In genomic region chr10:104067525-104067924, GRCh38 we compare ENCODE assay signal across 22 cellular contexts. TPM values are rescaled to one million over a fixed set of nuclear protein-coding genes. Genes with fewer than 3 reads are reported as not detected.
A peak's percentile ranks its signal among the peaks of the same experiment; 100 is the strongest.
DNase-seq lines count a peak whose midpoint lies in the region; ATAC-seq, FAIRE-seq and TF ChIP-seq lines count a peak whose summit lies in the region.
"Had no signal": no experiment of that assay in that cellular context is flagged by ENCODE, and none has a peak within 500 bp of the region (broad histone marks: within the 10 kb centered on the region; RNA-seq: fewer than 3 reads in every experiment).

No MANE protein-coding gene starts in this region.

- no peak overlapping the region for H2AK5ac ChIP-seq in H1 (ENCODE audit: low read depth, low read length)

- peak overlapping the region; percentile 48 for H4K91ac ChIP-seq in H1 (replicated peaks; ENCODE audit: insufficient read length, low read length)

- peak overlapping the region; percentile 65 for H3K27ac Mint-ChIP-seq in Caco-2 (ENCODE audit: unreplicated experiment)
- no peak overlapping the region for H3K27ac Mint-ChIP-seq in mesothelial cell of epicardium
- H3K27ac Mint-ChIP-seq: activated CD4-positive, alpha-beta memory T cell treated with anti-CD3 and anti-CD28 coated beads, Interleukin-2, amount 10 ng/mL, durations not matched to agents 7 days and 5 days; dendritic cell treated with granulocyte-macrophage colony-stimulating factor and Interleukin-4, amounts not matched to agents 40 ng/mL and 50 ng/mL, for 4 days had no signal

- CTCF ChIA-PET in Caco-2 (lab: Charles Lee) = interaction anchor here (0.6 kb wide), 1 partner anchor 27 kb away, joined by 3 read pairs; no protein-coding TSS in a partner anchor
- CTCF ChIA-PET in H1 (lab: Charles Lee; ENCODE audit: partially characterized antibody) = interaction anchor here (0.6 to 5.5 kb wide), 6 partner anchors 8 to 85 kb away, joined by 3 to 35 read pairs (median 4); no protein-coding TSS in a partner anchor

- H3K14ac ChIP-seq in H1 (ENCODE audit: insufficient read length) = no peak overlapping the region

- H3K4me1 Mint-ChIP-seq in Caco-2 (ENCODE audit: low read depth, unreplicated experiment) (peaks cover 44% of the 10 kb centered on the region), mesothelial cell of epicardium (peaks cover 26% of the 10 kb centered on the region)

- H3K4me2 ChIP-seq in H1 (ENCODE audit: insufficient read depth in 1 of 2, low read depth in 2 of 2, low read length in 2 of 2) = peak overlapping the region; percentile 48 to 61
- H3K4me2 ChIP-seq: A549 had no signal

- intact Hi-C loops in Caco-2 (cut with micrococcal nuclease; ENCODE audit: unreplicated experiment) = loop anchor here (5.0 kb wide), 1 partner anchor 55 kb away; the partner anchor contains the start of gene SFR1
- intact Hi-C loops in lower leg skin (cut with DNase I; ENCODE audit: low total_unique reads) = no loop called here

- no peaks in the 10 kb centered on the region for H3K79me2 ChIP-seq in H1 (ENCODE audit: control insufficient read depth in 1 of 2, insufficient read depth in 2 of 2, low read length in 2 of 2)
- H3K79me2 ChIP-seq: parathyroid adenoma had no signal

- H3K4me3 ChIP-seq in Caco-2 (ENCODE audit: low read depth, low read length) (no peak overlapping the region), H1 (ENCODE audit: extremely low read depth in 1 of 4, insufficient read depth in 2 of 4, low read depth in 3 of 4, low read length in 4 of 4) (peak overlapping the region in 2 of 4 experiments; percentile 3 to 32; a peak in 3 of 8 replicates), right atrium auricular region (no peak overlapping the region), lower leg skin (ENCODE audit: low read depth, poor library complexity, severe bottlenecking) (no peak overlapping the region), gastroesophageal sphincter (no peak overlapping the region)
- H3K4me3 ChIP-seq: A549, MG63 had no signal

- H3K4me3 Mint-ChIP-seq in Caco-2 (ENCODE audit: unreplicated experiment) (peak overlapping the region; percentile 54), mesothelial cell of epicardium (peak overlapping the region; percentile 56)
- H3K4me3 Mint-ChIP-seq: activated CD4-positive, alpha-beta memory T cell treated with anti-CD3 and anti-CD28 coated beads, Interleukin-2, amount 10 ng/mL, durations not matched to agents 7 days and 5 days; dendritic cell treated with granulocyte-macrophage colony-stimulating factor and Interleukin-4, amounts not matched to agents 40 ng/mL and 50 ng/mL, for 4 days had no signal

- TF ChIP-seq RAD21 in Ishikawa (IDR thresholded peaks at IDR 0.05; ENCODE audit: low read depth) (no peak), H1 (IDR thresholded peaks at IDR 0.05 in 1 of 2, conservative IDR thresholded peaks at IDR 0.05 in 1 of 2; ENCODE audit: low read depth in 2 of 2, low read length in 2 of 2) (no peak)

- H3K27ac ChIP-seq in H1 (ENCODE audit: low read depth, low read length) (0 out of 2 replicates have a peak overlapping the region, but pooled peaks have one; percentile 30), right atrium auricular region (no peak overlapping the region), gastroesophageal sphincter (no peak overlapping the region)
- H3K27ac ChIP-seq: A549, epithelial cell of prostate, foreskin keratinocyte, parathyroid adenoma had no signal

- H3K23me2 ChIP-seq in H1 (ENCODE audit: low read depth, low read length) = no peaks in the 10 kb centered on the region

- POLR2A ChIA-PET in Caco-2 (lab: Charles Lee) (no interaction called here), H1 (lab: Charles Lee; ENCODE audit: partially characterized antibody) (interaction anchor here (1.2 to 3.6 kb wide), 3 partner anchors 10 to 54 kb away, joined by 3 to 13 read pairs (median 12); partner anchors contain the start of gene SFR1)

- TF ChIP-seq EP300 in Ishikawa (IDR thresholded peaks at IDR 0.05; ENCODE audit: borderline replicate concordance) = no peak
- no peak for TF ChIP-seq EP300 in H1 (IDR thresholded peaks at IDR 0.05; ENCODE audit: borderline replicate concordance in 1 of 2, low read depth in 2 of 2, low read length in 2 of 2)
- TF ChIP-seq EP300 in gastroesophageal sphincter (IDR thresholded peaks at IDR 0.05) = no peak

- H3K56ac ChIP-seq in H1 (replicated peaks; ENCODE audit: insufficient read length, low read depth, low read length) = no peak overlapping the region

- H3K9me3 ChIP-seq in Caco-2 = no peaks in the 10 kb centered on the region
- no peaks in the 10 kb centered on the region for H3K9me3 ChIP-seq in H1 (ENCODE audit: insufficient read depth in 2 of 2, low read depth in 1 of 2, low read length in 1 of 2)
- no peaks in the 10 kb centered on the region for H3K9me3 ChIP-seq in right atrium auricular region
- H3K9me3 ChIP-seq in gastroesophageal sphincter = no peaks in the 10 kb centered on the region
- H3K9me3 ChIP-seq: A549, BE2C, MG63 had no signal

- 0 out of 2 replicates have a peak overlapping the region, but pooled peaks have one; percentile 62 for H2BK5ac ChIP-seq in H1 (ENCODE audit: low read depth, low read length)

- peak overlapping the region; percentile 75; the same call in 1 of the 2 replicates for H2BK20ac ChIP-seq in H1 (ENCODE audit: low read length)

- H3K36me3 Mint-ChIP-seq in Caco-2 (ENCODE audit: insufficient read depth, unreplicated experiment) = no peaks in the 10 kb centered on the region
- no peaks in the 10 kb centered on the region for H3K36me3 Mint-ChIP-seq in mesothelial cell of epicardium

- TF ChIP-seq CTCF in Caco-2 (IDR thresholded peaks at IDR 0.05; ENCODE audit: insufficient read depth in 1 of 2, low read depth in 1 of 2, low read length in 1 of 2, severe bottlenecking in 1 of 2, unreplicated experiment in 1 of 2) = no peak
- no peak for TF ChIP-seq CTCF in H1 (IDR thresholded peaks at IDR 0.05; ENCODE audit: control extremely low read depth in 1 of 3, insufficient read depth in 1 of 3, low read depth in 1 of 3, low read length in 3 of 3)
- no peak for TF ChIP-seq CTCF in mesothelial cell of epicardium (IDR thresholded peaks at IDR 0.05; ENCODE audit: unreplicated experiment)
- TF ChIP-seq CTCF in right atrium auricular region (IDR thresholded peaks at IDR 0.05) = no peak
- TF ChIP-seq CTCF in lower leg skin (IDR thresholded peaks at IDR 0.05) = no peak
- no peak for TF ChIP-seq CTCF in gastroesophageal sphincter (IDR thresholded peaks at IDR 0.05)

- no peak overlapping the region for H3K23ac ChIP-seq in H1 (ENCODE audit: insufficient read length)

- H2BK120ac ChIP-seq in H1 (replicated peaks; ENCODE audit: low read depth, low read length) = peak overlapping the region; percentile 10

- no peak for TF ChIP-seq POLR2A in H1 (IDR thresholded peaks at IDR 0.05; ENCODE audit: control extremely low read depth in 1 of 2, low read depth in 2 of 2, low read length in 2 of 2)
- TF ChIP-seq POLR2A in lower leg skin (IDR thresholded peaks at IDR 0.05) = no peak
- no peak for TF ChIP-seq POLR2A in gastroesophageal sphincter (IDR thresholded peaks at IDR 0.05)

- no peaks in the 10 kb centered on the region for H3K27me3 Mint-ChIP-seq in Caco-2 (ENCODE audit: insufficient read depth, unreplicated experiment)
- peaks cover 6% of the 10 kb centered on the region for H3K27me3 Mint-ChIP-seq in mesothelial cell of epicardium (ENCODE audit: low read depth)
- H3K27me3 Mint-ChIP-seq: dendritic cell treated with granulocyte-macrophage colony-stimulating factor and Interleukin-4, amounts not matched to agents 40 ng/mL and 50 ng/mL, for 4 days had no signal

- no peak overlapping the region; a peak in 2 of 7 replicates for H3K9ac ChIP-seq in H1 (replicated peaks in 1 of 4; ENCODE audit: extremely low read depth in 1 of 4, low read depth in 3 of 4, low read length in 3 of 4)
- H3K9ac ChIP-seq: parathyroid adenoma had no signal

- peak overlapping the region; percentile 71; the same call in 1 of the 2 replicates for H2AFZ ChIP-seq in H1 (ENCODE audit: low read length)
- H2AFZ ChIP-seq: parathyroid adenoma had no signal

- no peak for ATAC-seq in gastroesophageal sphincter
- ATAC-seq: A549, foreskin keratinocyte, SK-N-SH treated with all-trans-retinoic acid at 6 μM for 48 hours had no signal

- H2BK12ac ChIP-seq in H1 (ENCODE audit: low read depth, low read length) = peak overlapping the region; percentile 83

- H3K4ac ChIP-seq in H1 (replicated peaks; ENCODE audit: insufficient read length, low read depth, low read length) = no peak overlapping the region

- H4K20me1 ChIP-seq in H1 (replicated peaks in 1 of 2; ENCODE audit: control insufficient read depth in 1 of 2, insufficient read depth in 2 of 2, low read length in 2 of 2) = no peaks in the 10 kb centered on the region

- no peak overlapping the region for H4K8ac ChIP-seq in H1 (ENCODE audit: extremely low read depth, insufficient read depth, low read length)

- no peaks in the 10 kb centered on the region for H3K79me1 ChIP-seq in H1 (ENCODE audit: low read depth, low read length)

- H3K36me3 ChIP-seq in Caco-2 (ENCODE audit: control insufficient read depth, insufficient read depth, low read length) (no peaks in the 10 kb centered on the region), H1 (ENCODE audit: control insufficient read depth in 2 of 4, insufficient read depth in 4 of 4, low read length in 3 of 4) (no peaks in the 10 kb centered on the region), right atrium auricular region (no peaks in the 10 kb centered on the region), gastroesophageal sphincter (no peaks in the 10 kb centered on the region)
- H3K36me3 ChIP-seq: BE2C, MG63 had no signal

- BruUV-seq in Caco-2 (replicated peaks; lab: Mats Ljungman, UMichigan) = no TSS peak

- DNase-seq in Caco-2 (peak in 1 of 2 experiments; percentile 28), H1 (ENCODE audit: low read depth in 1 of 2, low spot score in 2 of 2) (no peak), mesothelial cell of epicardium (ENCODE audit: low spot score in 2 of 2, unreplicated experiment in 2 of 2) (no peak), right atrium auricular region (ENCODE audit: low spot score) (no peak), lower leg skin (ENCODE audit: low spot score in 2 of 2) (no peak), dermis blood vessel endothelial cell (no peak)
- DNase-seq: activated CD4-positive, alpha-beta memory T cell treated with anti-CD3 and anti-CD28 coated beads, Interleukin-2, amount 10 ng/mL, durations not matched to agents 7 days and 5 days; BE2C; DMS79; foreskin keratinocyte; MG63; NCI-H510A treated with DMSO at 0.1 percent for 48 hours; T-helper 9 cell had no signal

- H4K5ac ChIP-seq in H1 (ENCODE audit: insufficient read length, low read depth, low read length) = peak overlapping the region; percentile 24

- H2BK15ac ChIP-seq in H1 (ENCODE audit: low read length) = no peak overlapping the region

- no peaks in the 10 kb centered on the region for H3K27me3 ChIP-seq in Caco-2 (replicated peaks; ENCODE audit: control insufficient read depth, insufficient read depth, low read length)
- H3K27me3 ChIP-seq in H1 (replicated peaks in 1 of 4; ENCODE audit: control insufficient read depth in 3 of 4, extremely low read depth in 1 of 4, insufficient read depth in 3 of 4, low read length in 3 of 4) = peaks cover 0 to 2% (median 0%) of the 10 kb centered on the region in 4 experiments; a peak in 1 of 7 replicates
- no peaks in the 10 kb centered on the region for H3K27me3 ChIP-seq in right atrium auricular region
- H3K27me3 ChIP-seq in gastroesophageal sphincter = peaks cover 8% of the 10 kb centered on the region
- H3K27me3 ChIP-seq: BE2C, foreskin keratinocyte, MG63 had no signal

- H3K18ac ChIP-seq in H1 (ENCODE audit: extremely low read depth, low read length) = peak overlapping the region; percentile 15; the same call in 1 of the 2 replicates

- 26% methylated on average over 12 of the region's 12 CpGs; no CpG with 5 or more reads in 1 of the 2 experiments for WGBS in H1 (ENCODE audit: extremely low coverage in 1 of 2, insufficient coverage in 1 of 2, insufficient read length in 1 of 2, insufficient replicate concordance in 2 of 2, low coverage in 1 of 2, low lambda C conversion rate in 2 of 2, missing lambda C conversion rate in 1 of 2), 2 experiments
- 55 to 61% methylated on average over 12 of the region's 12 CpGs for WGBS in lower leg skin, 2 donors
- WGBS in gastroesophageal sphincter (ENCODE audit: low coverage in 1 of 2), 2 donors = 47% methylated on average over 6 to 10 of the region's 12 CpGs

- no peaks in the 10 kb centered on the region for H3K9me3 Mint-ChIP-seq in Caco-2 (ENCODE audit: unreplicated experiment)
- no peaks in the 10 kb centered on the region for H3K9me3 Mint-ChIP-seq in mesothelial cell of epicardium
- H3K9me3 Mint-ChIP-seq: activated CD4-positive, alpha-beta memory T cell treated with anti-CD3 and anti-CD28 coated beads, Interleukin-2, amount 10 ng/mL, durations not matched to agents 7 days and 5 days; dendritic cell treated with granulocyte-macrophage colony-stimulating factor and Interleukin-4, amounts not matched to agents 40 ng/mL and 50 ng/mL, for 4 days had no signal

- H3K4me1 ChIP-seq in Caco-2 (peaks cover 51% of the 10 kb centered on the region), H1 (replicated peaks in 1 of 4; ENCODE audit: control insufficient read depth in 3 of 4, insufficient read depth in 4 of 4, low read length in 3 of 4) (peaks cover 2 to 16% (median 8%) of the 10 kb centered on the region in 4 experiments; a peak in 6 of 7 replicates), right atrium auricular region (no peaks in the 10 kb centered on the region), gastroesophageal sphincter (no peaks in the 10 kb centered on the region)
- H3K4me1 ChIP-seq: A549, BE2C, foreskin keratinocyte had no signal

- FAIRE-seq in H1 (lab: Jason Lieb, UNC) = no peak
- FAIRE-seq: A549, GM12892, GM19239 had no signal

RNA-seq across cellular contexts. Expression of gene COL17A1, which starts 18.2 kb away (rescaled TPM):
- total RNA-seq in Caco-2 (2022) (0.45 and 0.49 TPM in 2 replicates), mesothelial cell of epicardium (3.6 to 4.4 TPM (median 4.2 TPM) in 3 replicates), right atrium auricular region (1 to 10 TPM in 1 of 2 donors, under 1 TPM in 1; 0.26 to 6.2 TPM), lower leg skin (1,000 to 10,000 TPM in 1 of 4 donors, 100 to 1,000 TPM in 3; 653 to 1,410 (median 857) TPM), dermis blood vessel endothelial cell (0.34 and 0.84 TPM in 2 replicates), gastroesophageal sphincter (10 to 100 TPM in 1 of 4 donors, 1 to 10 TPM in 1, under 1 TPM in 2; 0.12 to 10.7 (median 0.68) TPM)
- 0.37 and 1.9 TPM in 2 replicates for total RNA-seq in H1 (2021; fragmentation: NEBNext Ultra II Directional; extraction: Animal tissue kit (Norgen Biotek cat#: 25700))
- polyA plus RNA-seq in H1 (2011; rRNA removed) = 0.35 and 0.52 TPM in 2 replicates
- 0.45 TPM for polyA plus RNA-seq in H1 (2011; cell fraction: cytosol; rRNA removed)
- polyA plus RNA-seq in H1 (2011; cell fraction: nucleus; rRNA removed) = 0.78 TPM
- polyA plus RNA-seq in H1 (2012, experiment 1 of 2) = 0.93 to 1.3 TPM (median 1.1 TPM) in 4 replicates
- polyA plus RNA-seq in H1 (2012, experiment 2 of 2) = 1.0 TPM
- polyA plus RNA-seq in H1 (2013, experiment 1 of 2) = 1.3 TPM
- 1.6 TPM for polyA plus RNA-seq in H1 (2013, experiment 2 of 2)
- 0.27 and 0.28 TPM in 2 replicates for polyA minus RNA-seq in H1 (2011; rRNA and poly(A)+ RNA removed)
- polyA minus RNA-seq in H1 (2011; cell fraction: cytosol; rRNA and poly(A)+ RNA removed) = not detected
- polyA minus RNA-seq in H1 (2011; cell fraction: nucleus; rRNA and poly(A)+ RNA removed) = 0.10 TPM
- total RNA-seq: activated CD4-positive, alpha-beta memory T cell treated with anti-CD3 and anti-CD28 coated beads, Interleukin-2, amount 10 ng/mL, durations not matched to agents 7 days and 5 days had no signal

RNA-seq across cellular contexts. Expression of gene SFR1, which starts 54.4 kb away (rescaled TPM):
- 7.3 and 8.7 TPM in 2 replicates for total RNA-seq in Caco-2 (2022)
- 6.9 and 7.7 TPM in 2 replicates for total RNA-seq in H1 (2021; fragmentation: NEBNext Ultra II Directional; extraction: Animal tissue kit (Norgen Biotek cat#: 25700))
- 3.1 and 3.4 TPM in 2 replicates for polyA plus RNA-seq in H1 (2011; rRNA removed)
- polyA plus RNA-seq in H1 (2011; cell fraction: cytosol; rRNA removed) = 6.0 TPM
- polyA plus RNA-seq in H1 (2011; cell fraction: nucleus; rRNA removed) = 2.0 TPM
- 2.8 to 4.1 TPM (median 3.3 TPM) in 4 replicates for polyA plus RNA-seq in H1 (2012, experiment 1 of 2)
- polyA plus RNA-seq in H1 (2012, experiment 2 of 2) = 1.1 TPM
- 5.1 TPM for polyA plus RNA-seq in H1 (2013, experiment 1 of 2)
- polyA plus RNA-seq in H1 (2013, experiment 2 of 2) = 4.5 TPM
- 1.3 and 1.7 TPM in 2 replicates for polyA minus RNA-seq in H1 (2011; rRNA and poly(A)+ RNA removed)
- 4.6 TPM for polyA minus RNA-seq in H1 (2011; cell fraction: cytosol; rRNA and poly(A)+ RNA removed)
- 1.6 TPM for polyA minus RNA-seq in H1 (2011; cell fraction: nucleus; rRNA and poly(A)+ RNA removed)
- 6.4 to 7.5 TPM (median 7.3 TPM) in 3 replicates for total RNA-seq in mesothelial cell of epicardium
- 1 to 10 TPM; 5.3 to 6.0 TPM for total RNA-seq in right atrium auricular region
- 1 to 10 TPM; 2.1 to 10.0 (median 3.5) TPM for total RNA-seq in lower leg skin
- total RNA-seq in dermis blood vessel endothelial cell = 7.0 and 10.0 TPM in 2 replicates
- total RNA-seq in gastroesophageal sphincter = 10 to 100 TPM in 2 of 4 donors, 1 to 10 TPM in 2; 5.3 to 12.7 (median 9.8) TPM

Comparison
In these comparisons a context has a peak if more than half of its experiments do, and no peak if none do; other contexts are left out.
1. RNA of gene COL17A1, which starts 18.2 kb away (total RNA-seq): 653 to 1,410 TPM in lower leg skin; 0.26 to 6.2 TPM in right atrium auricular region, 3.6 to 4.4 TPM in mesothelial cell of epicardium, 0.12 to 10.7 TPM in gastroesophageal sphincter, 0.45 to 0.49 TPM in Caco-2, 0.37 to 1.9 TPM in H1 and 0.34 to 0.84 TPM in dermis blood vessel endothelial cell; every median in the first group is over 10 times any median in the second.